8 cellular contexts compared by ENCODE assay signal in the genomic region with DNA sequence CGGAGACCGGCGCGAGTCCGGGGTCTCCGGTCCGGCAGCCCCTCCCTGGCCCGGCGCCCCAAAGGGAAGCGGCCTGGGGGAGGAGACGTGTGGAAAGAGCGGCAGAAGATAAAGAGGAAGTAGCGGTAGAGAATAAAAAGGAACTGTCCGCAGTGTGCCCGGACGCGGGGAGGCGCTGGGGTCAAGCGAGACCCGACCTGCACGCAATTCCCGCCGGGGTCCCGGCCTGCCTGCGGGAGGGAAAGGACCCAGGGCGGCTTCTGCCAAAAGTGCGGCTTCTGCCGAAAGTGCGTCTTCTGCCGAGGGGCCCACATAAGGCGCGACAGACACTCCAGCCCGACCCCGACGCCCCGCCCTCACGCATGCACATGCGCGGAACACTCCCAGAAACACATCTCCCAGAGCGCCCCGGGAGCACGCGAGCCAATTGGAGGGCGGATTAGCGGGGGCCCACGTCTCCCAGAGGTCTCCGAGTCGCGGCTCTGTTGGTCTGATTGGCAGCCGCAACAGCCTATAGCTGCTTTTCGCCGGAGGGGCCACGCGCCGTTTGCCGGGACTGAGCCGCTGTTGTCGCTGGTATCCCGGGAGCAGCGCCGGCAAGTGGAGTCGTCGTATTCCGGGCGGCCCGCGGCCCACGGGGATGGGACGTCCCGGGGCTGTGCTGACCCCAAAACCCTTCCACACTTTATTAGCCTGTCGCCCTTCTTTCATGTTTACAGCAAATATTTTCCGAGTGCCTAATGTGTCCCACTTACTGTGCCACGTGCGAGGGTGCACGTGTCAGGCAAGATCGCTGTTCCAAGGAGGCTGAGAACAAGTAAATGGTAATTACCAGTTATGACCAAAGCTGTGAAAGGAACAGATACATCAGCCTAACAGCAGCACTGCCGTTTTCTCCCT. TPM values are rescaled to one million over a fixed set of nuclear protein-coding genes. Genes with fewer than 3 reads are reported as not detected.
DNase-seq lines count a peak whose midpoint lies in the region; ATAC-seq and TF ChIP-seq lines count a peak whose summit lies in the region.

No MANE protein-coding gene starts in this region.

- ATAC-seq in GM21381 (IDR thresholded peaks at IDR 0.05; ENCODE audit: unreplicated experiment), result peak; percentile 76

- TF ChIP-seq CTCF in Calu3 (IDR thresholded peaks at IDR 0.05; ENCODE audit: unreplicated experiment) (no peak), endothelial cell (IDR thresholded peaks at IDR 0.05; ENCODE audit: unreplicated experiment) (no peak)

- peak overlapping the region; percentile 96 for H3K27ac Mint-ChIP-seq in Calu3 (ENCODE audit: unreplicated experiment)
- peak overlapping the region; percentile 54 for H3K27ac Mint-ChIP-seq in endothelial cell (ENCODE audit: unreplicated experiment)

- peak overlapping the region; percentile 67 for H3K27ac ChIP-seq in HUES48 (ENCODE audit: low read depth, low read length)

- TSS peak; percentile 72 for BruUV-seq in Calu3 (replicated peaks; lab: Mats Ljungman, UMichigan)

- CTCF ChIA-PET in Calu3 (lab: Charles Lee), result interaction anchor here (0.6 to 1.6 kb wide), 5 partner anchors 18 to 230 kb away, joined by 3 to 4 read pairs (median 3); a partner anchor contains a TSS

- no peaks in the 10 kb centered on the region for H3K4me1 ChIP-seq in HUES48 (ENCODE audit: control insufficient read depth, insufficient read depth, low read length)
- peaks cover 5% of the 10 kb centered on the region for H3K4me1 ChIP-seq in NT2/D1 (ENCODE audit: insufficient read depth, insufficient read length)

- H3K9me3 Mint-ChIP-seq in Calu3 (ENCODE audit: low read depth, unreplicated experiment), result no peaks in the 10 kb centered on the region
- no peaks in the 10 kb centered on the region for H3K9me3 Mint-ChIP-seq in endothelial cell (ENCODE audit: unreplicated experiment)

- intact Hi-C loops in Calu3 (cut with micrococcal nuclease; ENCODE audit: unreplicated experiment), result loop anchor here (5.0 kb wide), 1 partner anchor 193 kb away; no protein-coding TSS in a partner anchor

- H3K27me3 ChIP-seq in HUES48 (ENCODE audit: control insufficient read depth, insufficient read depth, low read length) (no peaks in the 10 kb centered on the region; the same call in 1 of the 2 replicates), NT2/D1 (ENCODE audit: insufficient read depth, insufficient read length) (no peaks in the 10 kb centered on the region)

- H3K9ac ChIP-seq in HUES48 (ENCODE audit: low read depth, low read length) (no peak overlapping the region), NT2/D1 (ENCODE audit: insufficient read length, low read depth) (peak overlapping the region; percentile 83)

- H3K4me3 Mint-ChIP-seq in Calu3 (ENCODE audit: low read depth, unreplicated experiment) (peak overlapping the region; percentile 93), endothelial cell (ENCODE audit: unreplicated experiment) (peak overlapping the region; percentile 76)

- H3K36me3 ChIP-seq in HUES48 (ENCODE audit: control insufficient read depth, insufficient read depth, low read length) (no peaks in the 10 kb centered on the region), NT2/D1 (ENCODE audit: insufficient read depth, insufficient read length, low read length) (no peaks in the 10 kb centered on the region)

- DNase-seq in Calu3 (peak; percentile 99), NT2/D1 (ENCODE audit: low read depth, low spot score) (peak; percentile 98), endothelial cell (ENCODE audit: low spot score) (peak; percentile 75), middle frontal gyrus (ENCODE audit: extremely low spot score, low spot score) (peak; percentile 98)
- peak; percentile 95 for DNase-seq in activated CD8-positive, alpha-beta memory T cell treated with anti-CD3 and anti-CD28 coated beads, Interleukin-2, amount 50 U/mL, for 4 hours
- peak; percentile 91 to 98 for DNase-seq in stimulated activated CD8-positive, alpha-beta memory T cell treated with anti-CD3 and anti-CD28 coated beads, Interleukin-2, amount 100 ng/mL, for 48 hours (ENCODE audit: low read depth in 2 of 2)

- H3K9me3 ChIP-seq in HUES48 (ENCODE audit: control insufficient read depth, insufficient read depth, low read length), result peaks cover 10% of the 10 kb centered on the region
- no peaks in the 10 kb centered on the region; the same call in 1 of the 2 replicates for H3K9me3 ChIP-seq in NT2/D1 (ENCODE audit: insufficient read depth, low read length)

- no peaks in the 10 kb centered on the region for H3K4me1 Mint-ChIP-seq in Calu3 (ENCODE audit: low read depth, unreplicated experiment)
- peaks cover 2% of the 10 kb centered on the region for H3K4me1 Mint-ChIP-seq in endothelial cell (ENCODE audit: unreplicated experiment)

- H3K4me3 ChIP-seq in HUES48 (ENCODE audit: low read depth, low read length) (peak overlapping the region; percentile 69), NT2/D1 (ENCODE audit: insufficient read length, low read depth) (peak overlapping the region; percentile 81)

- H3K27me3 Mint-ChIP-seq in Calu3 (ENCODE audit: unreplicated experiment), result no peaks in the 10 kb centered on the region
- peaks cover 3% of the 10 kb centered on the region for H3K27me3 Mint-ChIP-seq in endothelial cell (ENCODE audit: unreplicated experiment)

- peaks cover 39% of the 10 kb centered on the region for H3K36me3 Mint-ChIP-seq in Calu3 (ENCODE audit: insufficient read depth, unreplicated experiment)
- peaks cover 14% of the 10 kb centered on the region for H3K36me3 Mint-ChIP-seq in endothelial cell (ENCODE audit: low read depth, unreplicated experiment)

RNA-seq across cellular contexts. Expression of a gene that starts 8.0 kb away (rescaled TPM):
- not detected in 2 replicates for total RNA-seq in Calu3 (2022)
- total RNA-seq in endothelial cell (ENCODE audit: unreplicated experiment), result not detected

RNA-seq across cellular contexts. Expression of a gene that starts 18.9 kb away (rescaled TPM):
- total RNA-seq in Calu3 (2022), result 46.9 and 51.2 TPM in 2 replicates
- total RNA-seq in endothelial cell (ENCODE audit: unreplicated experiment), result 43.7 TPM

RNA-seq across cellular contexts. Expression of a gene that starts 29.4 kb away (rescaled TPM):
- 12.7 and 14.6 TPM in 2 replicates for total RNA-seq in Calu3 (2022)
- 13.4 TPM for total RNA-seq in endothelial cell (ENCODE audit: unreplicated experiment)

RNA-seq across cellular contexts. Expression of a gene that starts 40.8 kb away (rescaled TPM):
- total RNA-seq in Calu3 (2022), result 9.3 and 10.3 TPM in 2 replicates
- 2.6 TPM for total RNA-seq in endothelial cell (ENCODE audit: unreplicated experiment)

RNA-seq across cellular contexts. Expression of a gene that starts 40.9 kb away (rescaled TPM):
- 46.8 and 50.5 TPM in 2 replicates for total RNA-seq in Calu3 (2022)
- total RNA-seq in endothelial cell (ENCODE audit: unreplicated experiment), result 27.0 TPM

Comparison
In these comparisons a context has a peak if more than half of its experiments do, and no peak if none do; other contexts are left out.
1. Peak in every context shown above with its lines: DNase-seq, ATAC-seq, H3K4me3 ChIP-seq and H3K27ac ChIP-seq.